In genomic region chr2:160061533-160062282, GRCh38 we compare ENCODE assay signal across 8 cellular contexts. TPM values are rescaled to one million over a fixed set of nuclear protein-coding genes. Genes with fewer than 3 reads are reported as not detected.
A peak's percentile ranks its signal among the peaks of the same experiment; 100 is the strongest.
DNase-seq lines count a peak whose midpoint lies in the region; ATAC-seq, FAIRE-seq and TF ChIP-seq lines count a peak whose summit lies in the region.

No MANE protein-coding gene starts in this region.

- no peaks in the 10 kb centered on the region for H3K27me3 ChIP-seq in pancreas

- H3K4me1 Mint-ChIP-seq in T-helper 17 cell, result peaks cover 12% of the 10 kb centered on the region
- H3K4me1 Mint-ChIP-seq in glutamatergic neuron (ENCODE audit: low read depth, unreplicated experiment), result no peaks in the 10 kb centered on the region

- FAIRE-seq in pancreas (lab: Jason Lieb, UNC), result no peak

- DNase-seq in AG10803 (ENCODE audit: low read depth) (no peak), T-helper 17 cell (no peak), glutamatergic neuron (no peak), pancreas (peak in 2 of 6 donors; percentile 54 to 60), cerebellar nuclear complex (lab: John Stamatoyannopoulos, UW) (no peak), GOT3 (lab: John Stamatoyannopoulos, UW) (no peak), HCEC 1CT (no peak), NCI-H69 (lab: John Stamatoyannopoulos, UW) (no peak)

- H3K9me3 ChIP-seq in T-helper 17 cell (ENCODE audit: control insufficient read depth, low read length, poor library complexity, severe bottlenecking) (no peaks in the 10 kb centered on the region), pancreas (no peaks in the 10 kb centered on the region)

- peak overlapping the region; percentile 85 for H3K4me3 Mint-ChIP-seq in T-helper 17 cell
- H3K4me3 Mint-ChIP-seq in glutamatergic neuron (ENCODE audit: unreplicated experiment), result peak overlapping the region; percentile 70

- H3K36me3 ChIP-seq in pancreas, result no peaks in the 10 kb centered on the region

- no peak for TF ChIP-seq CTCF in AG10803 (conservative IDR thresholded peaks at IDR 0.05; ENCODE audit: low read length)
- TF ChIP-seq CTCF in glutamatergic neuron (IDR thresholded peaks at IDR 0.05; ENCODE audit: partially characterized antibody, unreplicated experiment), result no peak
- no peak for TF ChIP-seq CTCF in pancreas (IDR thresholded peaks at IDR 0.05)

- intact Hi-C loops in pancreas (cut with DNase I), result no loop called here

- no peak for ATAC-seq in T-helper 17 cell
- peak; percentile 11 to 23 (median 19) for ATAC-seq in pancreas

- H3K27ac Mint-ChIP-seq in T-helper 17 cell (no peak overlapping the region), glutamatergic neuron (ENCODE audit: unreplicated experiment) (no peak overlapping the region)

- no peaks in the 10 kb centered on the region for H3K4me1 ChIP-seq in pancreas

- peaks cover 9% of the 10 kb centered on the region for H3K9me3 Mint-ChIP-seq in glutamatergic neuron (ENCODE audit: unreplicated experiment)

- no peak overlapping the region for H3K27ac ChIP-seq in pancreas

- H3K4me3 ChIP-seq in AG10803 (ENCODE audit: low read length) (peak overlapping the region; percentile 75), pancreas (peak overlapping the region; percentile 55 to 63 (median 57))

- peaks cover 8% of the 10 kb centered on the region for H3K36me3 Mint-ChIP-seq in T-helper 17 cell (ENCODE audit: low read depth)
- H3K36me3 Mint-ChIP-seq in glutamatergic neuron (ENCODE audit: unreplicated experiment), result peaks cover 9% of the 10 kb centered on the region

- H3K27me3 Mint-ChIP-seq in T-helper 17 cell, result peaks cover 85% of the 10 kb centered on the region
- peaks cover 6% of the 10 kb centered on the region for H3K27me3 Mint-ChIP-seq in glutamatergic neuron (ENCODE audit: unreplicated experiment)

- 33 to 37% methylated on average over 45 of the region's 45 CpGs for WGBS in pancreas, 2 donors

RNA-seq across cellular contexts. Expression of gene PLA2R1, which starts 0.7 kb away (rescaled TPM):
- not detected for total RNA-seq in T-helper 17 cell
- 0.34 TPM for total RNA-seq in glutamatergic neuron (ENCODE audit: unreplicated experiment)
- 1 to 10 TPM in 2 of 6 donors, under 1 TPM in 4; 0.16 to 1.5 (median 0.71) TPM for total RNA-seq in pancreas
- under 1 TPM; 0.52 to 0.80 TPM for polyA plus RNA-seq in pancreas
